Comparison of ENCODE assay signal across 16 cellular contexts in genomic region chr1:85449356-85449755, GRCh38. TPM values are rescaled to one million over a fixed set of nuclear protein-coding genes. Genes with fewer than 3 reads are reported as not detected.
DNase-seq lines count a peak whose midpoint lies in the region; ATAC-seq and TF ChIP-seq lines count a peak whose summit lies in the region.
"Had no signal": no experiment of that assay in that cellular context is flagged by ENCODE, and none has a peak within 500 bp of the region (broad histone marks: within the 10 kb centered on the region; RNA-seq: fewer than 3 reads in every experiment).

No MANE protein-coding gene starts in this region.

- ATAC-seq in HG03432 (IDR thresholded peaks at IDR 0.05; ENCODE audit: unreplicated experiment) (no peak), GM19035 (IDR thresholded peaks at IDR 0.05; ENCODE audit: unreplicated experiment) (no peak)
- ATAC-seq: T-cell had no signal

- peak; percentile 41 for DNase-seq in DMS53 (lab: John Stamatoyannopoulos, UW)
- no peak for DNase-seq in DMS53 treated with DMSO at 0.1 percent for 48 hours (lab: John Stamatoyannopoulos, UW; ENCODE audit: unreplicated experiment)
- DNase-seq in HFFc6, result no peak
- DNase-seq in NCI-H69 (lab: John Stamatoyannopoulos, UW), result peak; percentile 77
- peak; percentile 32 for DNase-seq in foreskin melanocyte
- DNase-seq in ACHN, result no peak
- DNase-seq: activated CD4-positive, alpha-beta T cell treated with anti-CD3 and anti-CD28 coated beads, Interleukin-2, amount 10 ng/mL, durations not matched to agents 24 days and 14 days; activated CD8-positive, alpha-beta memory T cell treated with anti-CD3 and anti-CD28 coated beads, Interleukin-2, amount 50 U/mL, for 4 hours; activated effector memory CD4-positive, alpha-beta T cell treated with anti-CD3 and anti-CD28 coated beads, Interleukin-2, amount 50 U/mL, for 16 hours; MM.1S; NCI-H2107; Right ventricle myocardium superior; T-cell had no signal

- peaks cover 2% of the 10 kb centered on the region; the same call in 1 of the 2 replicates for H3K27me3 Mint-ChIP-seq in HFFc6 (ENCODE audit: insufficient read depth)

- no peaks in the 10 kb centered on the region; the same call in 1 of the 2 replicates for H3K4me1 Mint-ChIP-seq in HFFc6 (ENCODE audit: low read depth)
- H3K4me1 Mint-ChIP-seq: activated CD4-positive, alpha-beta T cell treated with anti-CD3 and anti-CD28 coated beads, Interleukin-2, amount 10 ng/mL, durations not matched to agents 24 days and 14 days; T-cell had no signal

- H3K9me3 Mint-ChIP-seq in HFFc6, result no peaks in the 10 kb centered on the region
- H3K9me3 Mint-ChIP-seq: activated CD4-positive, alpha-beta T cell treated with anti-CD3 and anti-CD28 coated beads, Interleukin-2, amount 10 ng/mL, durations not matched to agents 24 days and 14 days; T-cell had no signal

- peak overlapping the region; percentile 9 for H3K4me3 Mint-ChIP-seq in HFFc6
- H3K4me3 Mint-ChIP-seq: activated CD4-positive, alpha-beta T cell treated with anti-CD3 and anti-CD28 coated beads, Interleukin-2, amount 10 ng/mL, durations not matched to agents 24 days and 14 days; T-cell had no signal

- H3K36me3 Mint-ChIP-seq in HFFc6 (ENCODE audit: low read depth), result peaks cover 5% of the 10 kb centered on the region; the same call in 1 of the 2 replicates
- H3K36me3 Mint-ChIP-seq: T-cell had no signal

- H3K27ac Mint-ChIP-seq in HFFc6, result peak overlapping the region; percentile 87
- H3K27ac Mint-ChIP-seq: activated CD4-positive, alpha-beta T cell treated with anti-CD3 and anti-CD28 coated beads, Interleukin-2, amount 10 ng/mL, durations not matched to agents 24 days and 14 days; T-cell had no signal

- TF ChIP-seq CTCF in HFFc6 (IDR thresholded peaks at IDR 0.05), result no peak

- in situ Hi-C loops in ACHN (cut with HindIII; ENCODE audit: low pct_ligation_motif_present, low pct_unique_long_range_greater_than_20kb, low sequenced_read_pairs), result no loop called here

RNA-seq across cellular contexts. Expression of gene DDAH1, which starts 15.6 kb away (rescaled TPM):
- 100 to 1,000 TPM; 235 to 320 (median 277) TPM for total RNA-seq in HFFc6 (2021; fragmentation: NEBNext Ultra II Directional; extraction: Animal tissue kit (Norgen Biotek cat#: 25700))
- total RNA-seq: activated CD4-positive, alpha-beta T cell treated with anti-CD3 and anti-CD28 coated beads, Interleukin-2, amount 10 ng/mL, durations not matched to agents 24 days and 14 days; OCI-LY7 had no signal

Comparison
In these comparisons a context has a peak if more than half of its experiments do, and no peak if none do; other contexts are left out.
1. DNase-seq: peak in DMS53 (single experiment), NCI-H69 (single experiment) and foreskin melanocyte (single experiment); none in DMS53 treated with DMSO at 0.1 percent for 48 hours (single experiment), HFFc6 (single experiment) and ACHN (single experiment).